Comparison of ENCODE assay signal across 27 cellular contexts in the genomic region with DNA sequence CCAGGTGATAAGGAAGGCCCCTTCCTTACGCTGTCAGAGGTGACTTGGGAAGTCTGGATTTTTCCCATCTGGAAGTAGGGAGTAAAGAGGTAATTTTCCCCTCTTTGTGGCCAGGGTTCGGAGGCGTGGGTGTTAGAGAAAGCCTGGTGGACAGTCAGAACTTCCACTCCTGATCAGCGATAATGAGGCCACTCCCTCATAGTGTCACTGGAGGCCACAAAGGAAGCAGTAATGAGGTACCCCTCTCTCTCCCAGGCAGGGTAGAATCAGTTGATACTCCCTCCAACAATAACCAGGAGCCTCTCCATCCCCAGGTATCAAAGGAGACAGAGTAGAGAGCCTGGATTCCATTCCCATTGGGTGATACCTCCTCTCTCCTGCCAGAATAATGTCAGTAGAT.
"Had no signal": no experiment of that assay in that cellular context is flagged by ENCODE, and none has a peak within 500 bp of the region (broad histone marks: within the 10 kb centered on the region; RNA-seq: fewer than 3 reads in every experiment).

No MANE protein-coding gene starts in this region.

- H3K36me3 ChIP-seq: colonic mucosa had no signal

- H3K27me3 ChIP-seq: colonic mucosa, esophagus squamous epithelium, gastrocnemius medialis, heart right ventricle, left lung had no signal

- H3K27me3 Mint-ChIP-seq: dendritic cell treated with granulocyte-macrophage colony-stimulating factor and Interleukin-4, amounts not matched to agents 40 ng/mL and 50 ng/mL, for 4 days; effector memory CD8-positive, alpha-beta T cell had no signal

- ATAC-seq: effector memory CD8-positive, alpha-beta T cell; esophagus mucosa; gastrocnemius medialis; heart right ventricle; left cardiac atrium; left lung; left ventricle myocardium superior; lower lobe of right lung; mucosa of descending colon had no signal

- H3K4me3 Mint-ChIP-seq: dendritic cell treated with granulocyte-macrophage colony-stimulating factor and Interleukin-4, amounts not matched to agents 40 ng/mL and 50 ng/mL, for 4 days; effector memory CD8-positive, alpha-beta T cell; endodermal cell; mesothelial cell of epicardium had no signal

- FAIRE-seq: endometrium, islet of Langerhans, keratinocyte had no signal

- H3K4me1 ChIP-seq: colonic mucosa, esophagus squamous epithelium, gastrocnemius medialis, heart right ventricle, left lung, lower lobe of right lung had no signal

- H3K4me3 ChIP-seq: colonic mucosa, esophagus squamous epithelium, gastrocnemius medialis, heart right ventricle, left lung, lower lobe of right lung, mucosa of descending colon had no signal

- H3K9me3 ChIP-seq: colonic mucosa, esophagus squamous epithelium, gastrocnemius medialis, heart right ventricle, left lung, lower lobe of right lung, mucosa of descending colon had no signal

- DNase-seq: colonic mucosa; cortex of kidney; effector CD8-positive, alpha-beta T cell; effector memory CD8-positive, alpha-beta T cell; endodermal cell; erythroblast; esophagus squamous epithelium; foreskin fibroblast; foreskin melanocyte; gastrocnemius medialis; glutamatergic neuron; head of caudate nucleus; heart right ventricle; hippocampal formation; left cardiac atrium; left lung; left ventricle myocardium superior; lower lobe of right lung; mesenchymal stem cell; mucosa of descending colon had no signal

- H3K27ac ChIP-seq: colonic mucosa, epithelial cell of prostate, esophagus squamous epithelium, gastrocnemius medialis, heart right ventricle, left lung, lower lobe of right lung had no signal

- H3K27ac Mint-ChIP-seq: dendritic cell treated with granulocyte-macrophage colony-stimulating factor and Interleukin-4, amounts not matched to agents 40 ng/mL and 50 ng/mL, for 4 days; effector memory CD8-positive, alpha-beta T cell; endodermal cell; mesothelial cell of epicardium had no signal

- H3K9me3 Mint-ChIP-seq: dendritic cell treated with granulocyte-macrophage colony-stimulating factor and Interleukin-4, amounts not matched to agents 40 ng/mL and 50 ng/mL, for 4 days; effector memory CD8-positive, alpha-beta T cell; endodermal cell; mesothelial cell of epicardium had no signal
